26 cellular contexts compared by ENCODE assay signal in the genomic region with DNA sequence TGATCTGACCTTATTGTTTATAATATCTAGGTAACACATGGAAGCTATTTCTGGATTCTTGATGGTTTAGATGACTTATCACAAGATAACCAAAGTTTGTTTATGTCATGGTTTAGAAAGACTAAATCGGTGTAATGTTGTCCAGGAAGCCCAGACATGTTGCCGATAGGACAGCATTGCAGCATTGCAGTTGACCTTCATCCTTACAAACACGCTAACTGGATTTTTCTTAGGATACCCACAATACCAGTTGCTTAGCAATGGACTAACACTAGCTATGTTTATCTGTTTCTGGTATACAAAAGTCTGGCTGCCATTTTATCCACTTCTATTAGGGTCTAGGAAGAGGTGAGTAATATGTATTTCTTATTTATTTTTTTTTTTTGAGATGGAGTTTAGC.
"Had no signal": no experiment of that assay in that cellular context is flagged by ENCODE, and none has a peak within 500 bp of the region (broad histone marks: within the 10 kb centered on the region; RNA-seq: fewer than 3 reads in every experiment).

No MANE protein-coding gene starts in this region.

- H3K27ac ChIP-seq: neutrophil, ovary, parathyroid adenoma, psoas muscle, right lobe of liver, stomach, thoracic aorta, thyroid gland, tibial nerve, upper lobe of left lung, vagina had no signal

- H2AFZ ChIP-seq: parathyroid adenoma had no signal

- H3K27me3 ChIP-seq: neutrophil, ovary, right lobe of liver, sigmoid colon, stomach, thyroid gland, tibial nerve, upper lobe of left lung, vagina had no signal

- H3K9me3 ChIP-seq: neutrophil, ovary, right lobe of liver, thoracic aorta, thyroid gland had no signal

- ATAC-seq: natural killer cell treated with Interleukin-12 subunit alpha and Interleukin-12 subunit beta and Interleukin-15 and Interleukin-18, amount 100 ng/mL, for 72 hours; psoas muscle; right cardiac atrium; right lobe of liver; stimulated activated effector memory CD8-positive, alpha-beta T cell treated with anti-CD3 and anti-CD28 coated beads, Interleukin-12 subunit alpha, Interleukin-12 subunit beta, amount 100 ng/mL, for 72 hours; stimulated activated naive B cell treated with anti-CD40 and anti-IgM and Interleukin-4, amounts not matched to agents 10 μg/mL and 1 μg/mL and 100 μg/mL, for 72 hours had no signal

- DNase-seq: nephron progenitor cell; nucleus accumbens; ovary; posterior cingulate gyrus; psoas muscle; right cardiac atrium; right lobe of liver; sigmoid colon; small intestine; stimulated activated CD4-positive, alpha-beta T cell treated with anti-CD3 and anti-CD28 coated beads, Interleukin-15, amount 100 ng/mL, for 24 hours; stimulated activated CD4-positive, alpha-beta T cell treated with anti-CD3 and anti-CD28 coated beads, Interleukin-2, amount 100 ng/mL, for 24 hours; stimulated activated CD4-positive, alpha-beta T cell treated with anti-CD3 and anti-CD28 coated beads, Interleukin-2, amount 100 ng/mL, for 48 hours; stimulated activated CD4-positive, alpha-beta T cell treated with anti-CD3 and anti-CD28 coated beads, Interleukin-4, amount 100 ng/mL, for 24 hours; stimulated activated naive B cell treated with anti-CD40 and anti-IgM and Interleukin-4, amounts not matched to agents 10 μg/mL and 1 μg/mL and 100 μg/mL, for 72 hours; stimulated activated naive CD4-positive, alpha-beta T cell treated with Interleukin-2 at 50 U/mL for 16 hours; stomach; thyroid gland; upper lobe of left lung had no signal

- H3K4me1 ChIP-seq: psoas muscle, right lobe of liver, stomach, thyroid gland, tibial nerve, upper lobe of left lung, vagina had no signal

- H3K9ac ChIP-seq: parathyroid adenoma had no signal

- H3K36me3 ChIP-seq: neutrophil, ovary, right lobe of liver, sigmoid colon, thoracic aorta, thyroid gland, vagina had no signal

- H3K4me3 ChIP-seq: ovary, psoas muscle, right lobe of liver, sigmoid colon, stomach, thoracic aorta, thyroid gland, tibial nerve, upper lobe of left lung, vagina had no signal

- FAIRE-seq: small intestine, urothelium cell line had no signal
